13 cellular contexts compared by ENCODE assay signal in genomic region chr1:190759807-190760206, GRCh38.
DNase-seq lines count a peak whose midpoint lies in the region; ATAC-seq, FAIRE-seq and TF ChIP-seq lines count a peak whose summit lies in the region.
"Had no signal": no experiment of that assay in that cellular context is flagged by ENCODE, and none has a peak within 500 bp of the region (broad histone marks: within the 10 kb centered on the region; RNA-seq: fewer than 3 reads in every experiment).

No MANE protein-coding gene starts in this region.

- H3K36me3 ChIP-seq in OCI-LY3 (replicated peaks; ENCODE audit: low read depth, low read length) (peaks cover 18% of the 10 kb centered on the region), kidney (ENCODE audit: control insufficient read depth in 1 of 2, insufficient read depth in 2 of 2, low read length in 2 of 2) (no peaks in the 10 kb centered on the region), esophagus muscularis mucosa (no peaks in the 10 kb centered on the region)
- H3K36me3 ChIP-seq: esophagus squamous epithelium, SJSA1 had no signal

- no peak for TF ChIP-seq EP300 in esophagus muscularis mucosa (IDR thresholded peaks at IDR 0.05)

- TF ChIP-seq POLR2A in GM12891 (IDR thresholded peaks at IDR 0.05; ENCODE audit: low read depth, low read length) (no peak), esophagus muscularis mucosa (IDR thresholded peaks at IDR 0.05; ENCODE audit: low read depth) (no peak)

- peak overlapping the region; percentile 62 for H3K4me2 ChIP-seq in OCI-LY3 (ENCODE audit: low read length)

- TF ChIP-seq CTCF in OCI-LY3 (IDR thresholded peaks at IDR 0.05; ENCODE audit: low read depth, low read length) (no peak), kidney (IDR thresholded peaks at IDR 0.05; ENCODE audit: borderline replicate concordance, extremely low read depth, insufficient read depth) (no peak), esophagus muscularis mucosa (IDR thresholded peaks at IDR 0.05) (no peak)

- intact Hi-C loops in Right ventricle myocardium inferior (cut with DNase I) (no loop called here), kidney (cut with DNase I) (no loop called here), esophagus muscularis mucosa (cut with DNase I) (no loop called here)

- FAIRE-seq in GM12891 (lab: Jason Lieb, UNC) (peak; percentile 93), kidney (lab: Jason Lieb, UNC) (no peak)

- H2AFZ ChIP-seq in OCI-LY3 (ENCODE audit: low read depth, low read length) = no peak overlapping the region
- H2AFZ ChIP-seq: parathyroid adenoma had no signal

- H3K9me3 ChIP-seq in OCI-LY3 (ENCODE audit: insufficient read depth, low read length) (no peaks in the 10 kb centered on the region), kidney (ENCODE audit: control insufficient read depth in 1 of 2, low read length in 2 of 2) (no peaks in the 10 kb centered on the region), esophagus muscularis mucosa (no peaks in the 10 kb centered on the region)
- H3K9me3 ChIP-seq: esophagus squamous epithelium had no signal

- peak; percentile 1 for DNase-seq in GM12891 (ENCODE audit: insufficient read length, low spot score)
- no peak for DNase-seq in Right ventricle myocardium inferior (ENCODE audit: missing footprints)
- no peak for DNase-seq in kidney
- no peak for DNase-seq in esophagus muscularis mucosa (ENCODE audit: extremely low spot score)
- DNase-seq in stimulated activated naive CD8-positive, alpha-beta T cell treated with anti-CD3 and anti-CD28 coated beads, Interleukin-15, amount 100 ng/mL, for 72 hours = no peak
- DNase-seq: esophagus squamous epithelium, left cardiac atrium, NCI-H187 had no signal

- ATAC-seq in GM21423 (IDR thresholded peaks at IDR 0.05; ENCODE audit: unreplicated experiment) = peak; percentile 92
- ATAC-seq in HG03066 (IDR thresholded peaks at IDR 0.05; ENCODE audit: low read depth, unreplicated experiment) = peak; percentile 99
- no peak for ATAC-seq in Right ventricle myocardium inferior
- no peak for ATAC-seq in stimulated activated naive CD8-positive, alpha-beta T cell treated with anti-CD3 and anti-CD28 coated beads, Interleukin-15, amount 100 ng/mL, for 72 hours
- ATAC-seq: left cardiac atrium had no signal

- no peaks in the 10 kb centered on the region for H3K27me3 Mint-ChIP-seq in stimulated activated naive CD8-positive, alpha-beta T cell treated with anti-CD3 and anti-CD28 coated beads, Interleukin-15, amount 100 ng/mL, for 72 hours

- no peaks in the 10 kb centered on the region for H3K79me2 ChIP-seq in OCI-LY3 (ENCODE audit: low read length)
- H3K79me2 ChIP-seq: parathyroid adenoma had no signal

- H3K27ac ChIP-seq in OCI-LY3 (ENCODE audit: low read length) = peak overlapping the region; percentile 90
- no peak overlapping the region for H3K27ac ChIP-seq in kidney (ENCODE audit: low read depth in 2 of 2, low read length in 2 of 2)
- no peak overlapping the region for H3K27ac ChIP-seq in esophagus muscularis mucosa (replicated peaks in 1 of 4)
- H3K27ac ChIP-seq: esophagus squamous epithelium, parathyroid adenoma, SJSA1 had no signal

- H4K20me1 ChIP-seq in OCI-LY3 (ENCODE audit: insufficient read depth, low read length) = no peaks in the 10 kb centered on the region

- no peak overlapping the region for H3K4me3 Mint-ChIP-seq in stimulated activated naive CD8-positive, alpha-beta T cell treated with anti-CD3 and anti-CD28 coated beads, Interleukin-15, amount 100 ng/mL, for 72 hours

- H3K9me3 Mint-ChIP-seq in stimulated activated naive CD8-positive, alpha-beta T cell treated with anti-CD3 and anti-CD28 coated beads, Interleukin-15, amount 100 ng/mL, for 72 hours = peaks cover 0 to 5% of the 10 kb centered on the region in 2 donors

- no peak overlapping the region for H3K27ac Mint-ChIP-seq in stimulated activated naive CD8-positive, alpha-beta T cell treated with anti-CD3 and anti-CD28 coated beads, Interleukin-15, amount 100 ng/mL, for 72 hours

- H3K9ac ChIP-seq in OCI-LY3 (ENCODE audit: low read length) (peak overlapping the region; percentile 41), kidney (ENCODE audit: low read length in 2 of 2) (no peak overlapping the region)
- H3K9ac ChIP-seq: parathyroid adenoma had no signal

- H3K4me1 Mint-ChIP-seq in stimulated activated naive CD8-positive, alpha-beta T cell treated with anti-CD3 and anti-CD28 coated beads, Interleukin-15, amount 100 ng/mL, for 72 hours = no peaks in the 10 kb centered on the region

- H3K27me3 ChIP-seq in OCI-LY3 (ENCODE audit: low read depth, low read length) (no peaks in the 10 kb centered on the region), esophagus muscularis mucosa (no peaks in the 10 kb centered on the region)
- H3K27me3 ChIP-seq: esophagus squamous epithelium, SJSA1 had no signal

- peak overlapping the region; percentile 27; the same call in 1 of the 2 replicates for H3K4me3 ChIP-seq in OCI-LY3 (ENCODE audit: low read length)
- H3K4me3 ChIP-seq in kidney (ENCODE audit: low read length in 2 of 2) = no peak overlapping the region
- no peak overlapping the region for H3K4me3 ChIP-seq in esophagus muscularis mucosa
- H3K4me3 ChIP-seq: esophagus squamous epithelium, SJSA1 had no signal

- peaks cover 40% of the 10 kb centered on the region for H3K4me1 ChIP-seq in OCI-LY3 (ENCODE audit: low read length)
- H3K4me1 ChIP-seq in kidney (ENCODE audit: control insufficient read depth in 1 of 2, insufficient read depth in 1 of 2, low read depth in 1 of 2, low read length in 2 of 2) = no peaks in the 10 kb centered on the region
- H3K4me1 ChIP-seq in esophagus muscularis mucosa = peaks cover 0 to 1% (median under 1%) of the 10 kb centered on the region in 4 donors
- H3K4me1 ChIP-seq: esophagus squamous epithelium, parathyroid adenoma, SJSA1 had no signal

TF ChIP-seq in GM12891, 5 proteins besides CTCF, POLR2A, EP300 and RAD21:
- TF ChIP-seq SPI1 (IDR thresholded peaks at IDR 0.05; ENCODE audit: low read depth, low read length) = peak; percentile 97
- TF ChIP-seq POLR2AphosphoS5 (IDR thresholded peaks at IDR 0.05; ENCODE audit: low read depth, low read length) = no peak

Comparison
In these comparisons a context has a peak if more than half of its experiments do, and no peak if none do; other contexts are left out.
1. ATAC-seq: peak in GM21423 (single experiment) and HG03066 (single experiment); none in Right ventricle myocardium inferior (single experiment) and stimulated activated naive CD8-positive, alpha-beta T cell treated with anti-CD3 and anti-CD28 coated beads, Interleukin-15, amount 100 ng/mL, for 72 hours (single experiment).